ENCODE assay signal across 24 cellular contexts in the genomic region with DNA sequence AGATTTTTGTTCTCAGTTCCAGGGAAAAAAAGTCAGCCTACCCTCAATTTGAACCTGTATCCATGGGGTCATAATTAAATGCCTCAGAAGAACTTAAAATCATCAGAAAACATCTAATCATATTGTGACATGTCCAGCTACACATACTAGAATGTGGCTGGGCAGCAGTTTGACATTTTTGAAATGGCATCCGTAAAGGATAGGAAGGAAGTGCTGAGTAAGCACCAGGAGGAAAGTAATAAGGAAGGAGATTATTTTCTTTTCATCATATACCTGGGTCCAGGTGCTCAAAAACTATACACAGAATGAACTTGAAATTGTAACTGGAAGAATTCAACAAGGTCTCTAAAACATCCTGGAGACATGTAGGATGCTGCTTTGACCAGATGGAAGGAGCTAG.
"Had no signal": no experiment of that assay in that cellular context is flagged by ENCODE, and none has a peak within 500 bp of the region (broad histone marks: within the 10 kb centered on the region; RNA-seq: fewer than 3 reads in every experiment).

No MANE protein-coding gene starts in this region.

- H3K4me3 ChIP-seq: esophagus muscularis mucosa, gastroesophageal sphincter, heart left ventricle, hepatocyte, left lung, mucosa of descending colon, sigmoid colon, skin epidermis, spleen, testis, tibial artery had no signal

- H3K9me3 ChIP-seq: neutrophil, sigmoid colon, testis had no signal

- DNase-seq: effector CD8-positive, alpha-beta T cell; endodermal cell; foreskin keratinocyte; heart left ventricle; kidney; left lung; mesenchymal stem cell; mucosa of descending colon; naive B cell; sigmoid colon; spleen; stimulated activated CD4-positive, alpha-beta T cell treated with anti-CD3 and anti-CD28 coated beads, Interleukin-4, amount 100 ng/mL, for 4 hours; stimulated activated naive CD8-positive, alpha-beta T cell treated with anti-CD3 and anti-CD28 coated beads, Interleukin-15, Interleukin-2, amounts not matched to agents 100 U/mL and 50 U/mL, for 24 hours; substantia nigra; testis; tibial artery had no signal

- H3K27ac ChIP-seq: esophagus muscularis mucosa, foreskin keratinocyte, gastroesophageal sphincter, heart left ventricle, hepatocyte, left lung, neutrophil, parathyroid adenoma, sigmoid colon, skin epidermis, spleen, testis, tibial artery had no signal

- H3K4me1 ChIP-seq: heart left ventricle, parathyroid adenoma, spleen, testis had no signal

- H2AFZ ChIP-seq: hepatocyte, parathyroid adenoma had no signal

- ATAC-seq: foreskin keratinocyte; gastroesophageal sphincter; heart left ventricle; left lung; mucosa of descending colon; natural killer cell treated with Interleukin-12 subunit alpha and Interleukin-12 subunit beta and Interleukin-15 and Interleukin-18, amount 100 ng/mL, for 72 hours; stimulated activated memory B cell treated with anti-CD40 and anti-IgM and Interleukin-4, amounts not matched to agents 10 μg/mL and 1 μg/mL and 100 μg/mL, for 72 hours; stimulated activated naive CD8-positive, alpha-beta T cell treated with anti-CD3 and anti-CD28 coated beads, Interleukin-15, Interleukin-2, amounts not matched to agents 100 U/mL and 50 U/mL, for 24 hours had no signal

- H3K36me3 ChIP-seq: esophagus muscularis mucosa, gastroesophageal sphincter, heart left ventricle, left lung, neutrophil, sigmoid colon, spleen, tibial artery had no signal

- FAIRE-seq: kidney had no signal

- H3K27me3 ChIP-seq: esophagus muscularis mucosa, gastroesophageal sphincter, heart left ventricle, hepatocyte, left lung, neutrophil, sigmoid colon, testis, tibial artery had no signal

- H3K9ac ChIP-seq: parathyroid adenoma had no signal

- H3K79me2 ChIP-seq: hepatocyte, parathyroid adenoma had no signal

- H3K4me2 ChIP-seq: hepatocyte had no signal
